8 cellular contexts compared by ENCODE assay signal in genomic region chr22:30920407-30920806, GRCh38. TPM values are rescaled to one million over a fixed set of nuclear protein-coding genes. Genes with fewer than 3 reads are reported as not detected.
A peak's percentile ranks its signal among the peaks of the same experiment; 100 is the strongest.
DNase-seq lines count a peak whose midpoint lies in the region; ATAC-seq, FAIRE-seq and TF ChIP-seq lines count a peak whose summit lies in the region.

No MANE protein-coding gene starts in this region.

- no peak overlapping the region for H3K9ac ChIP-seq in colonic mucosa (ENCODE audit: low read depth in 2 of 2, low read length in 2 of 2)

- H3K4me1 Mint-ChIP-seq in activated CD4-positive, alpha-beta T cell treated with anti-CD3 and anti-CD28 coated beads, Interleukin-2, amount 10 ng/mL, durations not matched to agents 7 days and 5 days, result peaks cover 15% of the 10 kb centered on the region

- no peaks in the 10 kb centered on the region for H3K36me3 ChIP-seq in colonic mucosa
- H3K36me3 ChIP-seq in left lung, result peaks cover 0 to 16% of the 10 kb centered on the region in 2 donors

- peaks cover 2% of the 10 kb centered on the region for H3K27me3 Mint-ChIP-seq in activated CD4-positive, alpha-beta T cell treated with anti-CD3 and anti-CD28 coated beads, Interleukin-2, amount 10 ng/mL, durations not matched to agents 7 days and 5 days

- DNase-seq in GM12892 (ENCODE audit: insufficient read length), result peak; percentile 60
- DNase-seq in NCI-H446 treated with DMSO at 0.1 percent for 48 hours (lab: John Stamatoyannopoulos, UW), result peak; percentile 24
- peak; percentile 85 for DNase-seq in activated CD4-positive, alpha-beta T cell treated with anti-CD3 and anti-CD28 coated beads, Interleukin-2, amount 10 ng/mL, durations not matched to agents 7 days and 5 days
- peak; percentile 84 for DNase-seq in colonic mucosa
- peak; percentile 69 to 92 for DNase-seq in left lung
- DNase-seq in stimulated activated CD4-positive, alpha-beta T cell treated with anti-CD3 and anti-CD28 coated beads, Interleukin-4, amount 100 ng/mL, for 48 hours (ENCODE audit: low read depth in 2 of 2), result peak; percentile 76 to 86

- peak; percentile 90 for ATAC-seq in left lung
- ATAC-seq in HG03342 (IDR thresholded peaks at IDR 0.05; ENCODE audit: unreplicated experiment), result no peak

- peaks cover 15% of the 10 kb centered on the region for H3K36me3 Mint-ChIP-seq in activated CD4-positive, alpha-beta T cell treated with anti-CD3 and anti-CD28 coated beads, Interleukin-2, amount 10 ng/mL, durations not matched to agents 7 days and 5 days (ENCODE audit: low read depth)

- H3K27ac Mint-ChIP-seq in activated CD4-positive, alpha-beta T cell treated with anti-CD3 and anti-CD28 coated beads, Interleukin-2, amount 10 ng/mL, durations not matched to agents 7 days and 5 days, result no peak overlapping the region

- CTCF ChIA-PET in activated CD4-positive, alpha-beta T cell treated with anti-CD3 and anti-CD28 coated beads, Interleukin-2, amount 10 ng/mL, durations not matched to agents 7 days and 5 days (lab: Charles Lee), result interaction anchor here (0.6 to 3.1 kb wide), 13 partner anchors 10 to 286 kb away, joined by 3 to 8 read pairs (median 4); no protein-coding TSS in a partner anchor

- peaks cover 3% of the 10 kb centered on the region for H3K9me3 Mint-ChIP-seq in activated CD4-positive, alpha-beta T cell treated with anti-CD3 and anti-CD28 coated beads, Interleukin-2, amount 10 ng/mL, durations not matched to agents 7 days and 5 days

- POLR2A ChIA-PET in activated CD4-positive, alpha-beta T cell treated with anti-CD3 and anti-CD28 coated beads, Interleukin-2, amount 10 ng/mL, durations not matched to agents 7 days and 5 days (lab: Charles Lee), result interaction anchor here (0.6 kb wide), 1 partner anchor 42 kb away, joined by 3 read pairs; no protein-coding TSS in a partner anchor

- FAIRE-seq in A204.1 (lab: Jason Lieb, UNC) (peak; percentile 92), GM12892 (lab: Jason Lieb, UNC) (peak; percentile 9)

- H3K4me3 ChIP-seq in colonic mucosa (no peak overlapping the region), left lung (peak overlapping the region in 1 of 2 donors; percentile 47)

- intact Hi-C loops in colonic mucosa (cut with DNase I), result loop anchor here (10.0 kb wide), 1 partner anchor 286 kb away; the partner anchor contains the start of gene SLC35E4
- intact Hi-C loops in left lung (cut with DNase I), result loop anchor here in 1 of 2 donors (10.0 kb wide), 1 partner anchor 286 kb away; the partner anchor contains the start of gene SLC35E4

- TF ChIP-seq CTCF in colonic mucosa (IDR thresholded peaks at IDR 0.05), result peak; percentile 87
- peak; percentile 88 to 95 for TF ChIP-seq CTCF in left lung (IDR thresholded peaks at IDR 0.05)

- TF ChIP-seq POLR2A in GM12892 (IDR thresholded peaks at IDR 0.05; ENCODE audit: low read depth, low read length), result no peak

- H3K27me3 ChIP-seq in colonic mucosa (no peaks in the 10 kb centered on the region), left lung (no peaks in the 10 kb centered on the region)

- H3K9me3 ChIP-seq in colonic mucosa, result no peaks in the 10 kb centered on the region
- H3K9me3 ChIP-seq in left lung, result peaks cover 0 to 7% of the 10 kb centered on the region in 2 donors

- peak overlapping the region; percentile 26 for H3K4me3 Mint-ChIP-seq in activated CD4-positive, alpha-beta T cell treated with anti-CD3 and anti-CD28 coated beads, Interleukin-2, amount 10 ng/mL, durations not matched to agents 7 days and 5 days

- no peak overlapping the region for H3K27ac ChIP-seq in colonic mucosa
- H3K27ac ChIP-seq in left lung, result no peak overlapping the region

- H3K4me1 ChIP-seq in colonic mucosa (no peaks in the 10 kb centered on the region), left lung (peaks cover 3 to 20% of the 10 kb centered on the region in 2 donors)

RNA-seq across cellular contexts. Expression of gene MORC2, which starts 48.2 kb away (rescaled TPM):
- polyA plus RNA-seq in GM12892 (2012; ENCODE audit: missing spikeins), result 9.0 TPM
- 10 to 100 TPM; 39.2 to 49.4 TPM for total RNA-seq in activated CD4-positive, alpha-beta T cell treated with anti-CD3 and anti-CD28 coated beads, Interleukin-2, amount 10 ng/mL, durations not matched to agents 7 days and 5 days
- 10 to 100 TPM; 14.3 to 22.2 TPM for total RNA-seq in colonic mucosa
- total RNA-seq in left lung, result 10 to 100 TPM; 24.7 to 29.8 TPM

RNA-seq across cellular contexts. Expression of gene TUG1, which starts 48.7 kb away (rescaled TPM):
- 35.1 TPM for polyA plus RNA-seq in GM12892 (2012; ENCODE audit: missing spikeins)
- 10 to 100 TPM; 84.8 to 98.2 TPM for total RNA-seq in activated CD4-positive, alpha-beta T cell treated with anti-CD3 and anti-CD28 coated beads, Interleukin-2, amount 10 ng/mL, durations not matched to agents 7 days and 5 days
- total RNA-seq in colonic mucosa (10 to 100 TPM; 63.0 to 66.6 TPM), left lung (10 to 100 TPM; 56.4 to 78.0 TPM)

Comparison
In these comparisons a context has a peak if more than half of its experiments do, and no peak if none do; other contexts are left out.
1. DNase-seq: peak in every context shown above with its lines; median percentile 85 in activated CD4-positive, alpha-beta T cell treated with anti-CD3 and anti-CD28 coated beads, Interleukin-2, amount 10 ng/mL, durations not matched to agents 7 days and 5 days; 84 in colonic mucosa; 81 in stimulated activated CD4-positive, alpha-beta T cell treated with anti-CD3 and anti-CD28 coated beads, Interleukin-4, amount 100 ng/mL, for 48 hours; 80 in left lung; 60 in GM12892; 24 in NCI-H446 treated with DMSO at 0.1 percent for 48 hours.